8 cellular contexts compared by ENCODE assay signal in the genomic region with DNA sequence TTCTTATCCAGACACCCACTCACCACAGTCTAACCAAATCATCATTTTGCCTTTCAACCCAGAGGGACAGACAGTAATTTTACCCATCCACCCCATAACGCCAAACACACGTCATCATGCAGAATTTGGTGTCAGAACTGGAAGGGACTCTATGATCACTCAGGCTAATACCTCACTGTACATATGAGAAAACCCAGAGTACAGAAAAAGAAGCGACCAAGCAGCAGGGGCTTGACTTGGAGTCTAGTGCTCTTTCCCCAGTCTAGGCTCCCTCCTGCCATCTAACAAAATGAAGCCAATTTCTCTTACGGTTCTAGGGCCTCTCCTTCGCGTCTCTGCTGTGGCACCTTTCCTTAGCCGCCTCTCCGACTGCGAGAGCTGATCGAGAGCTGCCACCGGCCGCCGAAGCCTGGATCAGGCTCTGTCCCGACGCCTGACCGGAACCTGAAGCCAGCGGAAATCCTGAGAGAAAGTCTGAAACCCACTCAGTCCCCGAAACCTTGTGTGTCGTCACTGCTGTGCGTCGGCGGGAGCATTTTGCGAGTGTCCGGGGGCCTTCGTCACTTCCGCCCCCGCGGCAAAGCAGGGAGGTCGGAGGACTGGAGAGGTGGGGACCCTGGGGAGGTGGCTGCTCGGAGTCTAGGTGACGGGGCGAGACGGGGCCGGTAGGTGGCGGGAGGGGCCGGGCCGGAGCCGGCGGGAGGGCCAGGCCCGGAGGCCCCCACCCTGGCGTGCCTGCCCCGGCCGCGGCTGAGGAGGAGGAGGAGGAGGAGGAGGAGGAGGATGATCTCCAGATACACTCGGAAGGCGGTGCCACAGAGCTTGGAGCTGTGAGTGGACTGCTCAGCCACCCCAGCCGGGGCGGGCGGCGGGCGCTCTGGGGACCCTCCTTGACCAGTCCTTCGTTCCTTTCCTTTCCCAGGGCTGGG. TPM values are rescaled to one million over a fixed set of nuclear protein-coding genes. Genes with fewer than 3 reads are reported as not detected.
DNase-seq lines count a peak whose midpoint lies in the region; ATAC-seq and TF ChIP-seq lines count a peak whose summit lies in the region.

Gene ECD (minus strand): TSS at position 452 of the 929 bp plus-strand sequence. CDS start 4,071 bp downstream, outside the sequence.
Gene FAM149B1 (plus strand): TSS at position 563 of the 929 bp plus-strand sequence. CDS start 221 bp downstream, at position 784.

- no peaks in the 10 kb centered on the region for H3K27me3 ChIP-seq in Peyer's patch
- H3K27me3 ChIP-seq in muscle layer of colon (ENCODE audit: control insufficient read depth in 1 of 2, insufficient read depth in 2 of 2, low read length in 2 of 2) = no peaks in the 10 kb centered on the region

- peak within 1 kb of the TSS; percentile 91 for H3K9ac ChIP-seq in muscle layer of colon (ENCODE audit: low read length)

- ATAC-seq in GM21717 (IDR thresholded peaks at IDR 0.05; ENCODE audit: unreplicated experiment) (peak; percentile 82), esophagus mucosa (peak; percentile 97)

- TF ChIP-seq CTCF in Peyer's patch (IDR thresholded peaks at IDR 0.05) = peak; percentile 2 to 45 (median 30)

- H3K27ac ChIP-seq in Peyer's patch = peak within 1 kb of the TSS; percentile 87 to 95 (median 92)
- H3K27ac ChIP-seq in muscle layer of colon (ENCODE audit: low read depth, low read length) = peak within 1 kb of the TSS; percentile 75

- DNase-seq in DMS53 treated with DMSO at 0.1 percent for 48 hours (lab: John Stamatoyannopoulos, UW; ENCODE audit: unreplicated experiment) (peak; percentile 67), KBM-7 (peak; percentile 93), Peyer's patch (peak; percentile 94 to 96 (median 94))
- DNase-seq in activated T-cell treated with anti-CD3 and anti-CD28 coated beads, Interleukin-2, amount 50 U/mL, for 48 hours = peak; percentile 96 to 97
- DNase-seq in stimulated activated CD8-positive, alpha-beta memory T cell treated with anti-CD3 and anti-CD28 coated beads, Interleukin-7, amount 100 ng/mL, for 24 hours (ENCODE audit: low read depth) = peak; percentile 87

- in situ Hi-C loops in KBM-7 (cut with MboI; ENCODE audit: low pct_unique_long_range_greater_than_20kb, low sequenced_read_pairs) = no loop called here

- H3K4me1 ChIP-seq in Peyer's patch (peaks cover 0 to 16% (median 2%) of the 10 kb centered on the region in 4 donors), muscle layer of colon (ENCODE audit: insufficient read depth, low read length) (peaks cover 24% of the 10 kb centered on the region)

- peaks cover 0 to 5% (median 0%) of the 10 kb centered on the region in 3 donors for H3K36me3 ChIP-seq in Peyer's patch
- peaks cover 8% of the 10 kb centered on the region for H3K36me3 ChIP-seq in muscle layer of colon (ENCODE audit: insufficient read depth, low read length)

- H3K4me3 ChIP-seq in Peyer's patch (peak within 1 kb of the TSS; percentile 65 to 86 (median 74)), muscle layer of colon (ENCODE audit: low read depth in 1 of 2, low read length in 2 of 2) (peak within 1 kb of the TSS; percentile 82 to 93)

- peak; percentile 87 to 92 for TF ChIP-seq POLR2A in Peyer's patch (IDR thresholded peaks at IDR 0.05)

- H3K9me3 ChIP-seq in Peyer's patch (no peaks in the 10 kb centered on the region), muscle layer of colon (ENCODE audit: low read length) (no peaks in the 10 kb centered on the region)

RNA-seq across cellular contexts. Expression of gene ECD, which starts in this region (rescaled TPM):
- total RNA-seq in Peyer's patch = 10 to 100 TPM; 22.9 to 57.8 (median 32.9) TPM
- 20.0 TPM for total RNA-seq in esophagus mucosa

RNA-seq across cellular contexts. Expression of gene FAM149B1, which starts in this region (rescaled TPM):
- total RNA-seq in Peyer's patch (10 to 100 TPM in 2 of 4 donors, 1 to 10 TPM in 2; 7.4 to 21.6 (median 13.2) TPM), esophagus mucosa (14.4 TPM)

Comparison
In these comparisons a context has a peak if more than half of its experiments do, and no peak if none do; other contexts are left out.
1. Peak in every context shown above with its lines: DNase-seq, ATAC-seq, H3K4me3 ChIP-seq and H3K27ac ChIP-seq.